Comparison of ENCODE assay signal across 21 cellular contexts in the genomic region with DNA sequence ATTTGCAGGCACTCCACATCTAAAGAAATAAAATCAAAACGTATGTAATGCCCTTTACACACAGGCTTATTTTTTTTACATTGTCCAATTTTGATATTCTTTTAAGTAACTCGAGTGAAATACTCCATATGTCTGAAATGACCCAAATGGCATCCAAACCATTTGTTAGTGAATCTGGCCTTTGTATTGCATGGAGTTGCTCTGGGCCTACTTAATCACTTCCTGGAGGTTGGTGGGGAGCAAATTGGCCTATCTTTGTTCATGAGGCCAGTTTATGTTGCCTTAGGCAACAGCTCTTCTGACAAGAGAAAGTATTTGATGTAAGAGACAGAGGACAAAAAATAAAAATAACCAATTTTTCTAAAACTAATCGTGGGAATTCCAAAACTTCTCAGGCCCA. TPM values are rescaled to one million over a fixed set of nuclear protein-coding genes. Genes with fewer than 3 reads are reported as not detected.
DNase-seq lines count a peak whose midpoint lies in the region; TF ChIP-seq lines count a peak whose summit lies in the region.
"Had no signal": no experiment of that assay in that cellular context is flagged by ENCODE, and none has a peak within 500 bp of the region (broad histone marks: within the 10 kb centered on the region; RNA-seq: fewer than 3 reads in every experiment).

No MANE protein-coding gene starts in this region.

- H3K9me3 Mint-ChIP-seq in T-helper 2 cell treated with Interferon-gamma antibody and Interleukin-4, amounts not matched to agents 5 μg/mL and 100 μg/mL, for 36 hours: no peaks in the 10 kb centered on the region
- no peaks in the 10 kb centered on the region for H3K9me3 Mint-ChIP-seq in osteocyte (ENCODE audit: unreplicated experiment)
- H3K9me3 Mint-ChIP-seq: stimulated activated naive CD8-positive, alpha-beta T cell treated with anti-CD3 and anti-CD28 coated beads, Interleukin-15, Interleukin-2, amounts not matched to agents 100 ng/mL and 50 ng/mL, for 24 hours had no signal

- peaks cover 38% of the 10 kb centered on the region for H3K4me1 Mint-ChIP-seq in T-helper 2 cell treated with Interferon-gamma antibody and Interleukin-4, amounts not matched to agents 5 μg/mL and 100 μg/mL, for 36 hours (ENCODE audit: low read depth)
- H3K4me1 Mint-ChIP-seq in osteocyte (ENCODE audit: unreplicated experiment): peaks cover 17% of the 10 kb centered on the region

- DNase-seq in T-helper 2 cell treated with Interferon-gamma antibody and Interleukin-4, amounts not matched to agents 5 μg/mL and 100 μg/mL, for 36 hours (ENCODE audit: low spot score): no peak
- DNase-seq in T-helper 2 cell (no peak), RPMI7951 (ENCODE audit: low read depth) (peak; percentile 83), fibroblast of the aortic adventitia (ENCODE audit: low read depth) (peak; percentile 57), osteocyte (ENCODE audit: extremely low spot score, unreplicated experiment) (no peak), NCI-H524 treated with DMSO at 0.1 percent for 48 hours (lab: John Stamatoyannopoulos, UW) (no peak), NCI-H2107 (lab: John Stamatoyannopoulos, UW) (no peak), HK-2 (ENCODE audit: unreplicated experiment) (no peak)
- DNase-seq: activated CD4-positive, CD25-positive, alpha-beta regulatory T cell treated with anti-CD3 and anti-CD28 coated beads, Interleukin-2, amount 50 U/mL, for 72 hours; activated T-cell treated with anti-CD3 and anti-CD28 coated beads for 4 hours; amniotic stem cell; Karpas-422; NCI-H1436; NCI-H524; pancreas; RPMI8226; small intestine; uterus had no signal

- no peaks in the 10 kb centered on the region for H3K36me3 Mint-ChIP-seq in T-helper 2 cell treated with Interferon-gamma antibody and Interleukin-4, amounts not matched to agents 5 μg/mL and 100 μg/mL, for 36 hours (ENCODE audit: low read depth)
- H3K36me3 Mint-ChIP-seq in osteocyte (ENCODE audit: unreplicated experiment): no peaks in the 10 kb centered on the region

- H3K27me3 Mint-ChIP-seq in T-helper 2 cell treated with Interferon-gamma antibody and Interleukin-4, amounts not matched to agents 5 μg/mL and 100 μg/mL, for 36 hours (ENCODE audit: low read depth): no peaks in the 10 kb centered on the region
- no peaks in the 10 kb centered on the region for H3K27me3 Mint-ChIP-seq in osteocyte (ENCODE audit: unreplicated experiment)
- H3K27me3 Mint-ChIP-seq: stimulated activated naive CD8-positive, alpha-beta T cell treated with anti-CD3 and anti-CD28 coated beads, Interleukin-15, Interleukin-2, amounts not matched to agents 100 ng/mL and 50 ng/mL, for 24 hours had no signal

- H3K27ac Mint-ChIP-seq in T-helper 2 cell treated with Interferon-gamma antibody and Interleukin-4, amounts not matched to agents 5 μg/mL and 100 μg/mL, for 36 hours: peak overlapping the region; percentile 60
- H3K27ac Mint-ChIP-seq in osteocyte (ENCODE audit: unreplicated experiment): peak overlapping the region; percentile 70
- H3K27ac Mint-ChIP-seq: stimulated activated naive CD8-positive, alpha-beta T cell treated with anti-CD3 and anti-CD28 coated beads, Interleukin-15, Interleukin-2, amounts not matched to agents 100 ng/mL and 50 ng/mL, for 24 hours had no signal

- no peak overlapping the region for H3K4me3 ChIP-seq in fibroblast of the aortic adventitia (ENCODE audit: low read depth, low read length)
- H3K4me3 ChIP-seq: A549, esophagus muscularis mucosa, pancreas, uterus had no signal

- TF ChIP-seq CTCF in fibroblast of the aortic adventitia (IDR thresholded peaks at IDR 0.05; ENCODE audit: insufficient read depth, low read length) (no peak), osteocyte (IDR thresholded peaks at IDR 0.05) (no peak)

- no peak overlapping the region for H3K4me3 Mint-ChIP-seq in T-helper 2 cell treated with Interferon-gamma antibody and Interleukin-4, amounts not matched to agents 5 μg/mL and 100 μg/mL, for 36 hours
- H3K4me3 Mint-ChIP-seq in osteocyte (ENCODE audit: unreplicated experiment): no peak overlapping the region
- H3K4me3 Mint-ChIP-seq: stimulated activated naive CD8-positive, alpha-beta T cell treated with anti-CD3 and anti-CD28 coated beads, Interleukin-15, Interleukin-2, amounts not matched to agents 100 ng/mL and 50 ng/mL, for 24 hours had no signal

RNA-seq across cellular contexts. Expression of a gene that starts 47.6 kb away (rescaled TPM):
- 10.8 and 11.7 TPM in 2 replicates for total RNA-seq in RPMI7951 (2014; rRNA removed; shearing (Covaris generic))
- total RNA-seq in fibroblast of the aortic adventitia (ENCODE audit: low replicate concordance) (8.7 and 10.8 TPM in 2 replicates), osteocyte (6.4 and 8.6 TPM in 2 replicates)

Comparison
In these comparisons a context has a peak if more than half of its experiments do, and no peak if none do; other contexts are left out.
1. DNase-seq: peak in RPMI7951 (single experiment) and fibroblast of the aortic adventitia (single experiment); none in T-helper 2 cell treated with Interferon-gamma antibody and Interleukin-4, amounts not matched to agents 5 μg/mL and 100 μg/mL, for 36 hours (single experiment), T-helper 2 cell (0 of 5), osteocyte (single experiment), NCI-H524 treated with DMSO at 0.1 percent for 48 hours (single experiment), NCI-H2107 (single experiment) and HK-2 (single experiment).